In genomic region chr22:31084811-31085492, GRCh38 we compare ENCODE assay signal across 1 cellular context.
A peak's percentile ranks its signal among the peaks of the same experiment; 100 is the strongest.
TF ChIP-seq lines count a peak whose summit lies in the region.

No MANE protein-coding gene starts in this region.

TF ChIP-seq in K562, 482 proteins besides CTCF, POLR2A, EP300 and RAD21 (continued from another document and continues in another):
- TF ChIP-seq CLOCK (CRISPR knock-in tag; IDR thresholded peaks at IDR 0.05; ENCODE audit: borderline replicate concordance) (no peak), HNRNPL (IDR thresholded peaks at IDR 0.05; ENCODE audit: low read depth, low read length) (peak; percentile 58; the same call in 1 of the 2 replicates), EGR1 (conservative IDR thresholded peaks at IDR 0.05) (peak; percentile 48), CEBPG (CRISPR knock-in tag; IDR thresholded peaks at IDR 0.05) (no peak), CEBPG (tag; conservative IDR thresholded peaks at IDR 0.05 in 1 of 2, IDR thresholded peaks at IDR 0.05 in 1 of 2) (no peak), EP400 (IDR thresholded peaks at IDR 0.05) (peak; percentile 84), ETV1 (tag; conservative IDR thresholded peaks at IDR 0.05; ENCODE audit: low read depth) (peak; percentile 55), CBX3 (IDR thresholded peaks at IDR 0.05; ENCODE audit: borderline replicate concordance in 1 of 2, low read length in 2 of 2) (peak in 1 of 2 experiments; percentile 40; a peak in 1 of 3 replicates), U2AF1 (optimal IDR thresholded peaks at IDR 0.05; ENCODE audit: low read depth, low read length) (peak; percentile 71), MAZ (CRISPR knock-in tag; conservative IDR thresholded peaks at IDR 0.05 in 1 of 2, IDR thresholded peaks at IDR 0.05 in 1 of 2) (peak; percentile 56 to 74; a peak in 3 of 4 replicates), SP1 (CRISPR knock-in tag; IDR thresholded peaks at IDR 0.05) (no peak), ZFP36 (IDR thresholded peaks at IDR 0.05; ENCODE audit: low read depth, low read length, partially characterized antibody) (peak; percentile 25), ZBTB11 (CRISPR knock-in tag; IDR thresholded peaks at IDR 0.05) (peak in 1 of 3 experiments; percentile 55; a peak in 2 of 6 replicates), CXXC5 (CRISPR knock-in tag; IDR thresholded peaks at IDR 0.05) (peak; percentile 63), ZNF395 (CRISPR knock-in tag; IDR thresholded peaks at IDR 0.05) (0 out of 2 replicates have a peak, but pooled peaks have one; percentile 24), SNRNP70 (optimal IDR thresholded peaks at IDR 0.05; ENCODE audit: low read depth, low read length) (no peak), CREB3L1 (IDR thresholded peaks at IDR 0.05; ENCODE audit: borderline replicate concordance, low read depth) (peak; percentile 88), SAP30 (IDR thresholded peaks at IDR 0.05; ENCODE audit: borderline replicate concordance, insufficient read depth, low read depth, low read length, poor library complexity, severe bottlenecking) (peak; percentile 53), ZBTB7A (IDR thresholded peaks at IDR 0.05; ENCODE audit: borderline replicate concordance, control insufficient read depth, low read depth, low read length) (peak; percentile 99), KDM5B (IDR thresholded peaks at IDR 0.05; ENCODE audit: insufficient replicate concordance, low read depth, low read length) (peak; percentile 57), RHOXF2B (CRISPR knock-in tag; conservative IDR thresholded peaks at IDR 0.05) (no peak), TAF1 (IDR thresholded peaks at IDR 0.05; ENCODE audit: control insufficient read depth, extremely low read depth, insufficient read depth, low read length, severe bottlenecking) (peak; percentile 76), TSHZ1 (CRISPR knock-in tag; IDR thresholded peaks at IDR 0.05) (no peak), MTA3 (IDR thresholded peaks at IDR 0.05; ENCODE audit: borderline replicate concordance) (peak; percentile 56; the same call in 1 of the 2 replicates), KLF13 (tag; IDR thresholded peaks at IDR 0.05; ENCODE audit: borderline replicate concordance, low read depth) (0 out of 2 replicates have a peak, but pooled peaks have one; percentile 23), TBP (optimal IDR thresholded peaks at IDR 0.05; ENCODE audit: low read depth, low read length) (peak; percentile 82), USF2 (CRISPR knock-in tag; IDR thresholded peaks at IDR 0.05) (no peak), CREM (IDR thresholded peaks at IDR 0.05; ENCODE audit: low read depth) (0 out of 2 replicates have a peak, but pooled peaks have one; percentile 30), ELK1 (CRISPR knock-in tag; IDR thresholded peaks at IDR 0.05) (0 out of 2 replicates have a peak, but pooled peaks have one; percentile 32), ZNF740 (CRISPR knock-in tag; IDR thresholded peaks at IDR 0.05) (peak; percentile 66; the same call in 1 of the 2 replicates), ZNF740 (tag; IDR thresholded peaks at IDR 0.05) (no peak), MLLT1 (IDR thresholded peaks at IDR 0.05) (no peak), MYC (IDR thresholded peaks at IDR 0.05; ENCODE audit: low read depth, low read length) (peak; percentile 92), MYC (CRISPR knock-in tag; IDR thresholded peaks at IDR 0.05; ENCODE audit: borderline replicate concordance, low read depth) (no peak), BMI1 (IDR thresholded peaks at IDR 0.05; ENCODE audit: low read length) (no peak), FOSL1 (tag; conservative IDR thresholded peaks at IDR 0.05) (0 out of 2 replicates have a peak, but pooled peaks have one; percentile 15), C11orf30 (IDR thresholded peaks at IDR 0.05; ENCODE audit: low read depth) (no peak), E2F6 (IDR thresholded peaks at IDR 0.05; ENCODE audit: borderline replicate concordance in 1 of 2, extremely low read depth in 1 of 2, insufficient read depth in 1 of 2, insufficient read length in 1 of 2, low read depth in 1 of 2, low read length in 1 of 2, poor library complexity in 1 of 2, severe bottlenecking in 1 of 2) (peak; percentile 40 to 82)
